In the genomic region with DNA sequence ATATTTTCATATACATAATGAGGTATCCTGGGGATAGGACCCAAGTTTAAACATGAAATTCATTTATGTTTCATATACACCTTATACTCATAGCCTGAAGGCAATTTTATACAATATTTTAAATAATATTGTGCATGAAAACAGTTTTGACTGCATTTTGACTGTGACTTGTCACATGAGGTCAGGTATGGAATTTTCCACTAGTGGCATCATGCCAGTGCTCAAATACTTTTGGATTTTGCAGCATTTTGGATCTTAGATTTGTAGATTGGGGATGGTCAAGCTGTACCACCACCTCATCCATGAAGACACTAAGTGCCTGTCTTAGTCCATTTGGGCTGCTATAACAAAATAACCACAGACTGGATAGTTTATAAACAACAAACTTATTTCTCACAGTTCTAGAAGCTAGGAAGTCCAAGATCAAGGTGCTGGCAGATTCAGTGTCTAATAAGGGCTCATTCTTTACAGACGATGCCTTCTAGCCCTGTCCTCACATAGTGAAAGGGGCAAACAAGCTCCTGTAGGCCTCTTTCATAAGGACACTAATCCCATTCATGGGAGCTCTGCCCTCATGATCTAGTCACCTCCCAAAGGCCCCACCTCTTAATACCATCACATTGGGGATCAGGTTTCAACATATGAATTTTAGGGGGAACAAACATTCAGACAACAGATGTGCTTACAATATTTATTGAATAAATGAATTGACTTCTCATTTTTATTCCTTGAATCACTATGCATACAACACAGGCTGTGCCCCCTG, we compare ENCODE assay signal across 1 cellular context.
TF ChIP-seq lines count a peak whose summit lies in the region.

No MANE protein-coding gene starts in this region.

TF ChIP-seq in K562, 482 proteins besides CTCF, POLR2A, EP300 and RAD21:
- TF ChIP-seq, protein P1, sequence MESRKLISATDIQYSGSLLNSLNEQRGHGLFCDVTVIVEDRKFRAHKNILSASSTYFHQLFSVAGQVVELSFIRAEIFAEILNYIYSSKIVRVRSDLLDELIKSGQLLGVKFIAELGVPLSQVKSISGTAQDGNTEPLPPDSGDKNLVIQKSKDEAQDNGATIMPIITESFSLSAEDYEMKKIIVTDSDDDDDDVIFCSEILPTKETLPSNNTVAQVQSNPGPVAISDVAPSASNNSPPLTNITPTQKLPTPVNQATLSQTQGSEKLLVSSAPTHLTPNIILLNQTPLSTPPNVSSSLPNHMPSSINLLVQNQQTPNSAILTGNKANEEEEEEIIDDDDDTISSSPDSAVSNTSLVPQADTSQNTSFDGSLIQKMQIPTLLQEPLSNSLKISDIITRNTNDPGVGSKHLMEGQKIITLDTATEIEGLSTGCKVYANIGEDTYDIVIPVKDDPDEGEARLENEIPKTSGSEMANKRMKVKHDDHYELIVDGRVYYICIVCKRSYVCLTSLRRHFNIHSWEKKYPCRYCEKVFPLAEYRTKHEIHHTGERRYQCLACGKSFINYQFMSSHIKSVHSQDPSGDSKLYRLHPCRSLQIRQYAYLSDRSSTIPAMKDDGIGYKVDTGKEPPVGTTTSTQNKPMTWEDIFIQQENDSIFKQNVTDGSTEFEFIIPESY (CRISPR knock-in tag; IDR thresholded peaks at IDR 0.05) = no peak
- 0 out of 2 replicates have a peak, but pooled peaks have one; percentile 23 for TF ChIP-seq NFIC (IDR thresholded peaks at IDR 0.05)
